20 cellular contexts compared by ENCODE assay signal in genomic region chr3:47614788-47615187, GRCh38.
"Had no signal": no experiment of that assay in that cellular context is flagged by ENCODE, and none has a peak within 500 bp of the region (broad histone marks: within the 10 kb centered on the region; RNA-seq: fewer than 3 reads in every experiment).

No MANE protein-coding gene starts in this region.

- FAIRE-seq: islet of Langerhans had no signal

- H3K36me3 ChIP-seq: uterus had no signal

- ATAC-seq: heart left ventricle; left colon; natural killer cell treated with Interleukin-12 subunit alpha and Interleukin-12 subunit beta and Interleukin-15 and Interleukin-18, amount 100 ng/mL, for 72 hours had no signal

- H3K9me3 ChIP-seq: ascending aorta, heart left ventricle, sigmoid colon, testis, uterus had no signal

- H3K4me3 ChIP-seq: ascending aorta, coronary artery, heart left ventricle, sigmoid colon, testis, uterus had no signal

- H3K27ac Mint-ChIP-seq: activated naive CD4-positive, alpha-beta T cell treated with anti-CD3 and anti-CD28 coated beads, Interleukin-2, amount 10 ng/mL, durations not matched to agents 7 days and 5 days; memory B cell; natural killer cell treated with Interleukin-12 subunit alpha and Interleukin-12 subunit beta and Interleukin-15 and Interleukin-18, amount 100 ng/mL, for 72 hours; progenitor cell of endocrine pancreas; stimulated activated naive CD8-positive, alpha-beta T cell treated with anti-CD3 and anti-CD28 coated beads, Interleukin-15, Interleukin-2, amounts not matched to agents 100 ng/mL and 50 ng/mL, for 24 hours had no signal

- DNase-seq: activated CD4-positive, CD25-positive, alpha-beta regulatory T cell treated with anti-CD3 and anti-CD28 coated beads, Interleukin-2, amount 50 U/mL, for 72 hours; activated effector memory CD4-positive, alpha-beta T cell treated with Interleukin-2 at 50 U/mL for 16 hours; activated naive CD4-positive, alpha-beta T cell treated with anti-CD3 and anti-CD28 coated beads, Interleukin-2, amount 10 ng/mL, durations not matched to agents 7 days and 5 days; activated T-cell treated with anti-CD3 and anti-CD28 coated beads, Interleukin-2, amount 50 U/mL, for 48 hours; heart left ventricle; left colon; retina; sigmoid colon; stimulated activated CD4-positive, alpha-beta T cell treated with anti-CD3 and anti-CD28 coated beads, Interleukin-4, amount 100 ng/mL, for 1 hour; testis; trophoblast cell; uterus had no signal

- H3K9me3 Mint-ChIP-seq: activated naive CD4-positive, alpha-beta T cell treated with anti-CD3 and anti-CD28 coated beads, Interleukin-2, amount 10 ng/mL, durations not matched to agents 7 days and 5 days; memory B cell; natural killer cell treated with Interleukin-12 subunit alpha and Interleukin-12 subunit beta and Interleukin-15 and Interleukin-18, amount 100 ng/mL, for 72 hours; stimulated activated naive CD8-positive, alpha-beta T cell treated with anti-CD3 and anti-CD28 coated beads, Interleukin-15, Interleukin-2, amounts not matched to agents 100 ng/mL and 50 ng/mL, for 24 hours had no signal

- H3K27me3 Mint-ChIP-seq: activated naive CD4-positive, alpha-beta T cell treated with anti-CD3 and anti-CD28 coated beads, Interleukin-2, amount 10 ng/mL, durations not matched to agents 7 days and 5 days; memory B cell; natural killer cell treated with Interleukin-12 subunit alpha and Interleukin-12 subunit beta and Interleukin-15 and Interleukin-18, amount 100 ng/mL, for 72 hours; progenitor cell of endocrine pancreas; stimulated activated naive CD8-positive, alpha-beta T cell treated with anti-CD3 and anti-CD28 coated beads, Interleukin-15, Interleukin-2, amounts not matched to agents 100 ng/mL and 50 ng/mL, for 24 hours had no signal

- H3K4me3 Mint-ChIP-seq: activated naive CD4-positive, alpha-beta T cell treated with anti-CD3 and anti-CD28 coated beads, Interleukin-2, amount 10 ng/mL, durations not matched to agents 7 days and 5 days; memory B cell; natural killer cell treated with Interleukin-12 subunit alpha and Interleukin-12 subunit beta and Interleukin-15 and Interleukin-18, amount 100 ng/mL, for 72 hours; stimulated activated naive CD8-positive, alpha-beta T cell treated with anti-CD3 and anti-CD28 coated beads, Interleukin-15, Interleukin-2, amounts not matched to agents 100 ng/mL and 50 ng/mL, for 24 hours had no signal

- H3K27ac ChIP-seq: ascending aorta, coronary artery, VCaP had no signal
